Comparison of ENCODE assay signal across 8 cellular contexts in genomic region chr2:160148419-160148818, GRCh38. TPM values are rescaled to one million over a fixed set of nuclear protein-coding genes. Genes with fewer than 3 reads are reported as not detected.
"Had no signal": no experiment of that assay in that cellular context is flagged by ENCODE, and none has a peak within 500 bp of the region (broad histone marks: within the 10 kb centered on the region; RNA-seq: fewer than 3 reads in every experiment).

No MANE protein-coding gene starts in this region.

RNA-seq across cellular contexts. Expression of gene ITGB6, which starts 51.7 kb away (rescaled TPM):
- total RNA-seq: mesenteric fat pad; naive thymus-derived CD8-positive, alpha-beta T cell; neural crest cell; omental fat pad; sciatic nerve; spleen; subcutaneous adipose tissue had no signal
- polyA plus RNA-seq: naive thymus-derived CD8-positive, alpha-beta T cell; ovary had no signal
